ENCODE assay signal across 11 cellular contexts in the genomic region with DNA sequence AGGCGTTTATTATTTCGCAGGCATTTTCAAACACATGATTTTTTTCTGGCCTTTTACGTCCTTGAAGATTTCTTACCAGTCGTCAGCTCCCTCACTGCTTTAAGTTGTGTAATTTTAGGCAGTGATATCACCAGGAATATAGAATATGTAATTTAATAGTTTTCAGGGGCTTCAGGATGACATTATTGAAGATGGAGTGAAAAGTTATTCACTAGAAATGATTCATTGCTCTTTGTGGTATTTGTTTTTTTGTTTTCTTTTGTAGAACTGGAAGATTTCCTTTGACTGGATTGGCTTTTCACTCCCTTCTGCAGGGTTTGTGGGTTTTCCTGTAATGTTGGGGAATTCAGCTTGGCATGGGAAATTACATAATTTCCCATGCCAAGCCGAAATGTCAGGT. TPM values are rescaled to one million over a fixed set of nuclear protein-coding genes. Genes with fewer than 3 reads are reported as not detected.
DNase-seq lines count a peak whose midpoint lies in the region; ATAC-seq, FAIRE-seq and TF ChIP-seq lines count a peak whose summit lies in the region.
"Had no signal": no experiment of that assay in that cellular context is flagged by ENCODE, and none has a peak within 500 bp of the region (broad histone marks: within the 10 kb centered on the region; RNA-seq: fewer than 3 reads in every experiment).

No MANE protein-coding gene starts in this region.

- H3K9me3 ChIP-seq in astrocyte (ENCODE audit: insufficient read depth, low read depth, low read length) (no peaks in the 10 kb centered on the region), suprapubic skin (no peaks in the 10 kb centered on the region)

- H3K9ac ChIP-seq in astrocyte (ENCODE audit: low read length) = peak overlapping the region; percentile 80

- H3K36me3 ChIP-seq in astrocyte (ENCODE audit: insufficient read depth, low read length) (no peaks in the 10 kb centered on the region), suprapubic skin (no peaks in the 10 kb centered on the region)
- H3K36me3 ChIP-seq: WERI-Rb-1 had no signal

- H3K27me3 ChIP-seq in astrocyte (ENCODE audit: insufficient read depth, low read length) = no peaks in the 10 kb centered on the region
- H3K27me3 ChIP-seq in suprapubic skin = no peaks in the 10 kb centered on the region

- FAIRE-seq in astrocyte (lab: Jason Lieb, UNC) = no peak

- ATAC-seq in GM21515 (IDR thresholded peaks at IDR 0.05; ENCODE audit: unreplicated experiment) (no peak), HG02610 (IDR thresholded peaks at IDR 0.05; ENCODE audit: unreplicated experiment) (no peak), GM18867 (IDR thresholded peaks at IDR 0.05; ENCODE audit: unreplicated experiment) (no peak)

- DNase-seq in Jurkat, Clone E6-1 (ENCODE audit: low read depth, low spot score) = no peak
- DNase-seq in astrocyte (ENCODE audit: low read depth) (peak; percentile 32), kidney glomerular epithelial cell (lab: John Stamatoyannopoulos, UW) (peak; percentile 47), suprapubic skin (ENCODE audit: low spot score in 2 of 2) (no peak), HK-2 (ENCODE audit: unreplicated experiment) (no peak)
- DNase-seq: stimulated activated CD4-positive, alpha-beta T cell treated with anti-CD3 and anti-CD28 coated beads, Interleukin-1b, Interleukin-23, amount 100 ng/mL, for 48 hours; WERI-Rb-1 had no signal

- no peaks in the 10 kb centered on the region for H3K27me3 Mint-ChIP-seq in astrocyte (ENCODE audit: low read depth, unreplicated experiment)

- peak overlapping the region; percentile 2 for H3K27ac Mint-ChIP-seq in astrocyte (ENCODE audit: unreplicated experiment)

- H3K36me3 Mint-ChIP-seq in astrocyte (ENCODE audit: low read depth, unreplicated experiment) = no peaks in the 10 kb centered on the region

- H3K79me2 ChIP-seq in astrocyte (ENCODE audit: insufficient read depth, low read length) = peaks cover 10% of the 10 kb centered on the region

- H3K4me1 ChIP-seq in astrocyte (ENCODE audit: insufficient read depth, low read length) (peaks cover 21% of the 10 kb centered on the region), suprapubic skin (peaks cover 42% of the 10 kb centered on the region)

- peak overlapping the region; percentile 95 for H3K4me3 Mint-ChIP-seq in astrocyte (ENCODE audit: unreplicated experiment)

- H3K27ac ChIP-seq in astrocyte (ENCODE audit: low read depth, low read length) = no peak overlapping the region
- peak overlapping the region; percentile 82 for H3K27ac ChIP-seq in suprapubic skin
- H3K27ac ChIP-seq: HL-60, WERI-Rb-1 had no signal

- TF ChIP-seq EP300 in suprapubic skin (IDR thresholded peaks at IDR 0.05) = no peak

- no peak overlapping the region for H2AFZ ChIP-seq in astrocyte (ENCODE audit: low read depth, low read length)

- H3K4me3 ChIP-seq in Jurkat, Clone E6-1 (ENCODE audit: low read length) = peak overlapping the region; percentile 96
- H3K4me3 ChIP-seq in astrocyte (ENCODE audit: insufficient read depth, low read depth, low read length) (no peak overlapping the region), suprapubic skin (peak overlapping the region; percentile 84)

- peaks cover 21% of the 10 kb centered on the region for H4K20me1 ChIP-seq in astrocyte (ENCODE audit: insufficient read depth, low read length)

- TF ChIP-seq CTCF in astrocyte (IDR thresholded peaks at IDR 0.05; ENCODE audit: insufficient read depth, low read depth, low read length) (no peak), suprapubic skin (IDR thresholded peaks at IDR 0.05) (no peak)

- peaks cover 17% of the 10 kb centered on the region for H3K4me1 Mint-ChIP-seq in astrocyte (ENCODE audit: low read depth, unreplicated experiment)

- no peaks in the 10 kb centered on the region for H3K9me3 Mint-ChIP-seq in astrocyte (ENCODE audit: unreplicated experiment)

- WGBS in suprapubic skin = 56% methylated on average over 5 of the region's 5 CpGs

- H3K4me2 ChIP-seq in astrocyte (ENCODE audit: low read length) = peak overlapping the region; percentile 93

- no peak for TF ChIP-seq POLR2A in suprapubic skin (IDR thresholded peaks at IDR 0.05)

RNA-seq across cellular contexts. Expression of a gene that starts 2.0 kb away (rescaled TPM):
- polyA plus RNA-seq in Jurkat, Clone E6-1 (2012; ENCODE audit: insufficient read depth, insufficient read length) = 7.8 TPM
- total RNA-seq in astrocyte (11.8 and 14.3 TPM in 2 replicates), suprapubic skin (10 to 100 TPM; 34.6 to 80.9 (median 42.4) TPM)

Comparison
In these comparisons a context has a peak if more than half of its experiments do, and no peak if none do; other contexts are left out.
1. DNase-seq: peak in astrocyte (single experiment) and kidney glomerular epithelial cell (single experiment); none in Jurkat, Clone E6-1 (single experiment), suprapubic skin (0 of 2) and HK-2 (single experiment).